9 cellular contexts compared by ENCODE assay signal in the genomic region with DNA sequence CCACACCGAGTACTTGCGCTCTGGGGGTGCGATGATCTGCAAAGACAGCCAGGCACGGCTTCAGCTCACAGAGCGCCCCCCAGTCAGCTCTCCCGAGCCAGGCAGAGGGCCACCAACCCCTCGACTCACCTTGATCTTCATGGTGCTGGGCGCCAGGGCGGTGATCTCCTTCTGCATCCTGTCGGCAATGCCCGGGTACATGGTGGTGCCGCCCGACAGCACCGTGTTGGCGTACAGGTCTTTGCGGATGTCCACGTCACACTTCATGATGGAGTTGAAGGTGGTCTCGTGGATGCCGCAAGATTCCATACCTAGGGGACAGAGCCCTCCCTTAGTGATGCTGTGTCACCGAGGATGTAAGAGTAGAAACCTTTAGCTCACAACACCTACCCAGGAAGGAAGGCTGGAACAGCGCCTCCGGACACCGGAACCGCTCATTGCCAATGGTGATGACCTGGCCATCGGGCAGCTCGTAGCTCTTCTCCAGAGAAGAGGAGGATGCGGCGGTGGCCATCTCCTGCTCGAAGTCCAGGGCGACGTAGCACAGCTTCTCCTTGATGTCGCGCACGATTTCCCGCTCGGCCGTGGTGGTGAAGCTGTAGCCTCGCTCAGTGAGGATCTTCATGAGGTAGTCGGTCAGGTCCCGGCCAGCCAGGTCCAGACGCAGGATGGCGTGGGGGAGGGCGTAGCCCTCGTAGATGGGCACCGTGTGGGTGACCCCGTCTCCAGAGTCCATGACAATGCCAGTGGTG. TPM values are rescaled to one million over a fixed set of nuclear protein-coding genes. Genes with fewer than 3 reads are reported as not detected.
DNase-seq lines count a peak whose midpoint lies in the region; ATAC-seq and TF ChIP-seq lines count a peak whose summit lies in the region.
"Had no signal": no experiment of that assay in that cellular context is flagged by ENCODE, and none has a peak within 500 bp of the region (broad histone marks: within the 10 kb centered on the region; RNA-seq: fewer than 3 reads in every experiment).

No MANE protein-coding gene starts in this region.

- H3K9ac ChIP-seq in PC-3 (ENCODE audit: low read length): peak overlapping the region; percentile 91

- no peaks in the 10 kb centered on the region for H3K9me2 ChIP-seq in DOHH2 (replicated peaks; ENCODE audit: control insufficient read depth, low read length)
- no peaks in the 10 kb centered on the region for H3K9me2 ChIP-seq in PC-3 (replicated peaks; ENCODE audit: low read length)

- H3K27ac ChIP-seq in DOHH2 (ENCODE audit: low read depth, low read length): peak overlapping the region; percentile 85
- H3K27ac ChIP-seq in PC-3 (ENCODE audit: low read length): no peak overlapping the region
- peak overlapping the region; percentile 92 for H3K27ac ChIP-seq in caudate nucleus (ENCODE audit: low read depth, low read length)
- H3K27ac ChIP-seq in lower lobe of right lung: peak overlapping the region; percentile 100
- peak overlapping the region; percentile 90 to 93 for H3K27ac ChIP-seq in thoracic aorta

- DNase-seq in PC-3 (peak; percentile 20), caudate nucleus (lab: John Stamatoyannopoulos, UW) (peak in 7 of 61 donors; percentile 15 to 65 (median 30)), lower lobe of right lung (peak; percentile 59), thoracic aorta (ENCODE audit: low spot score) (no peak), HPDE6-E6E7 (ENCODE audit: extremely low spot score) (no peak)

- POLR2A ChIA-PET in PC-3 (lab: Charles Lee; ENCODE audit: unreplicated experiment): interaction anchor here (0.5 to 0.6 kb wide), 2 partner anchors 217 to 352 kb away, joined by 3 to 11 read pairs; no protein-coding TSS in a partner anchor

- H3K4me3 ChIP-seq in DOHH2 (ENCODE audit: low read length) (peak overlapping the region; percentile 93), PC-3 (ENCODE audit: low read length) (peak overlapping the region; percentile 99), lower lobe of right lung (peak overlapping the region; percentile 94), thoracic aorta (peak overlapping the region; percentile 99)

- H3K27me3 ChIP-seq in DOHH2 (ENCODE audit: control insufficient read depth, low read length): no peaks in the 10 kb centered on the region
- no peaks in the 10 kb centered on the region for H3K27me3 ChIP-seq in PC-3 (ENCODE audit: low read length)
- H3K27me3 ChIP-seq in lower lobe of right lung (ENCODE audit: low read depth): no peaks in the 10 kb centered on the region
- no peaks in the 10 kb centered on the region for H3K27me3 ChIP-seq in thoracic aorta (replicated peaks; ENCODE audit: insufficient read depth)

- H3K4me1 ChIP-seq in DOHH2 (ENCODE audit: control insufficient read depth, low read length) (peaks cover 45% of the 10 kb centered on the region), PC-3 (ENCODE audit: insufficient read depth, low read length) (peaks cover 26% of the 10 kb centered on the region), lower lobe of right lung (peaks cover 27% of the 10 kb centered on the region), thoracic aorta (ENCODE audit: control insufficient read depth in 1 of 2, low read depth in 2 of 2) (peaks cover 5 to 6% of the 10 kb centered on the region in 2 donors)

- H3K79me2 ChIP-seq in DOHH2 (ENCODE audit: control insufficient read depth, low read length): peaks cover 50% of the 10 kb centered on the region
- peaks cover 62% of the 10 kb centered on the region for H3K79me2 ChIP-seq in PC-3 (ENCODE audit: low read length)

- H3K4me2 ChIP-seq in DOHH2 (ENCODE audit: low read length): peak overlapping the region; percentile 91
- peak overlapping the region; percentile 88 for H3K4me2 ChIP-seq in PC-3 (ENCODE audit: low read length)

- peaks cover 47% of the 10 kb centered on the region for H3K36me3 ChIP-seq in DOHH2 (ENCODE audit: control insufficient read depth, low read length)
- H3K36me3 ChIP-seq in PC-3 (ENCODE audit: low read depth, low read length): peaks cover 29% of the 10 kb centered on the region
- H3K36me3 ChIP-seq in lower lobe of right lung: peaks cover 34% of the 10 kb centered on the region
- peaks cover 39% of the 10 kb centered on the region for H3K36me3 ChIP-seq in thoracic aorta

- intact Hi-C loops in PC-3 (cut with micrococcal nuclease) (loop anchor here (10.0 kb wide), 1 partner anchor 116 kb away; a partner anchor contains a TSS), lower lobe of right lung (cut with DNase I) (no loop called here)

- TF ChIP-seq CTCF in DOHH2 (IDR thresholded peaks at IDR 0.05; ENCODE audit: low read depth, low read length, poor library complexity, severe bottlenecking): peak; percentile 12
- no peak for TF ChIP-seq CTCF in PC-3 (conservative IDR thresholded peaks at IDR 0.05; ENCODE audit: low read depth, low read length)
- TF ChIP-seq CTCF in lower lobe of right lung (IDR thresholded peaks at IDR 0.05): no peak
- no peak for TF ChIP-seq CTCF in thoracic aorta (IDR thresholded peaks at IDR 0.05)

- H3F3A ChIP-seq in DOHH2 (ENCODE audit: control insufficient read depth, insufficient read depth) (peaks cover 72% of the 10 kb centered on the region), PC-3 (ENCODE audit: low read length, unreplicated experiment) (peaks cover 22% of the 10 kb centered on the region)

- peaks cover 31% of the 10 kb centered on the region for H4K20me1 ChIP-seq in DOHH2 (ENCODE audit: control insufficient read depth, insufficient read depth, low read depth, low read length)
- peaks cover 39% of the 10 kb centered on the region for H4K20me1 ChIP-seq in PC-3 (ENCODE audit: low read length)

- no peak overlapping the region for H2AFZ ChIP-seq in PC-3 (ENCODE audit: low read length)

- ATAC-seq in PC-3 (no peak), lower lobe of right lung (no peak), thoracic aorta (ENCODE audit: insufficient number of reproducible peaks, low FRiP score, low read depth) (no peak), HG03565 (IDR thresholded peaks at IDR 0.05; ENCODE audit: unreplicated experiment) (no peak), GM19463 (IDR thresholded peaks at IDR 0.05; ENCODE audit: unreplicated experiment) (no peak)

- BruUV-seq in PC-3 (replicated peaks; lab: Mats Ljungman, UMichigan): no TSS peak

- H3K9me3 ChIP-seq in DOHH2 (ENCODE audit: control insufficient read depth, insufficient read depth, low read length) (no peaks in the 10 kb centered on the region), PC-3 (ENCODE audit: low read length) (no peaks in the 10 kb centered on the region), lower lobe of right lung (no peaks in the 10 kb centered on the region), thoracic aorta (no peaks in the 10 kb centered on the region)

- CTCF ChIA-PET in PC-3 (lab: Charles Lee): no interaction called here

RNA-seq across cellular contexts. Expression of a gene that starts 1.6 kb away (rescaled TPM):
- total RNA-seq in PC-3 (2014; rRNA removed) (4,503 and 4,798 TPM in 2 replicates), lower lobe of right lung (1,821 TPM), thoracic aorta (1,000 to 10,000 TPM; 4,421 to 4,935 TPM)

RNA-seq across cellular contexts. Expression of a gene that starts 17.2 kb away (rescaled TPM):
- 0.87 and 2.4 TPM in 2 replicates for total RNA-seq in PC-3 (2014; rRNA removed)
- total RNA-seq in lower lobe of right lung: 3.3 TPM
- total RNA-seq in thoracic aorta: 1 to 10 TPM; 4.2 to 9.2 TPM
- total RNA-seq: RPMI7951 had no signal

RNA-seq across cellular contexts. Expression of a gene that starts 41.2 kb away (rescaled TPM):
- total RNA-seq in PC-3 (2014; rRNA removed): 23.3 and 34.6 TPM in 2 replicates
- total RNA-seq in lower lobe of right lung: 26.0 TPM
- total RNA-seq in thoracic aorta: 10 to 100 TPM; 43.2 to 57.9 TPM

Comparison
In these comparisons a context has a peak if more than half of its experiments do, and no peak if none do; other contexts are left out.
1. DNase-seq: peak in PC-3 (single experiment) and lower lobe of right lung (single experiment); none in thoracic aorta (single experiment) and HPDE6-E6E7 (single experiment).
2. Peak in every context shown above with its lines, with median percentiles within 50 percentile points of each other: H3K4me3 ChIP-seq.